In the genomic region with DNA sequence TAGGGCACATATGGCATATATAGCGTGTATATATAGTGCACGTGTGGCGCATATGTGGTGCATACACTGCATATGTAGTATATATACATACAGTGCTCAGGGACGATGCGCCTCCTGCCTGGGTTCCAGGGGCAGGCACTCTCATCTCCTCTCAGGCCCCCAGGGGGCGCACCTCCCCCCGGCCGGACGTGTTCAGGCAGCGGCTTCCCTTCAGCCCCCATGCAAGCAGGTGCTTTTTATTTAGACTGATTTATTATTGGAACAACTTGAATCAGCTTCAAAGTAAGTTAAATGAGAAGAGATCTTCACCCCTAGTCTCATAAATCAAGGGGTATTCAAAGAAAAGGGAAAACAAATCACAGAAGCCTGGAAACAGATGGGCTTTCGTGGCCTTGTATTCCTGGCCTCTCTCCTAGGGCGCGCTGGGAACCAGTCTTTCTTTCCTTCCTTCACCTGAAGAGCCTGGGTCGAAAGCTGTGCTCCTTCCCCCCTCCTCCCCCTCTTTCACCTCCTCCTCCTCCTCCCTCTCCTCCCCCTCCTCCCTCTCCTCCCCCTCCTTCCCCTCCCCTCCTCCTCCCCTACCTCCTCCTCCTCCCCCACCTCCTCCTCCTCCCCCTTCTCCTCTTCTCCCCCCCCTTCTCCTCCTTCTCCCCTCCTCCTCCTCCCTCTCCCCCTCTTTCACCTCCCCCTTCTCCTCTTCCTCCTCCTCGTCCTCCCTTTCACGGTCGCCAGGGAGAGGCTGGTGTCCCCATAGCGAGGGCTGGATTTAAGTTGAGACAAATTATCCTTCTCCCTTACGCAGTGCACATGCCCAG, we compare ENCODE assay signal across 8 cellular contexts.
DNase-seq lines count a peak whose midpoint lies in the region; ATAC-seq, FAIRE-seq and TF ChIP-seq lines count a peak whose summit lies in the region.

No MANE protein-coding gene starts in this region.

- H3K4me1 ChIP-seq in A673 (ENCODE audit: insufficient read depth, low read length, poor library complexity, severe bottlenecking) (peaks cover 1% of the 10 kb centered on the region), ectodermal cell (ENCODE audit: control insufficient read depth, insufficient read depth, low read length) (peaks cover 17% of the 10 kb centered on the region), transverse colon (peaks cover 0 to 14% (median 10%) of the 10 kb centered on the region in 4 donors)

- H3K4me3 Mint-ChIP-seq in activated CD4-positive, alpha-beta T cell treated with anti-CD3 and anti-CD28 coated beads, Interleukin-2, amount 10 ng/mL, durations not matched to agents 24 days and 14 days, result no peak overlapping the region
- peak overlapping the region; percentile 66 for H3K4me3 Mint-ChIP-seq in neural crest cell

- ATAC-seq in GM21360 (IDR thresholded peaks at IDR 0.05; ENCODE audit: unreplicated experiment), result no peak

- peak; percentile 93 for TF ChIP-seq CTCF in A673 (conservative IDR thresholded peaks at IDR 0.05; ENCODE audit: low read depth, low read length)
- peak; percentile 86 for TF ChIP-seq CTCF in neural crest cell (conservative IDR thresholded peaks at IDR 0.05)
- TF ChIP-seq CTCF in transverse colon (IDR thresholded peaks at IDR 0.05), result peak; percentile 47 to 67 (median 56)

- DNase-seq in A673 (ENCODE audit: low spot score) (peak; percentile 70), GM19239 (ENCODE audit: insufficient read length, low spot score) (peak; percentile 68), NCI-H510A treated with DMSO at 0.1 percent for 48 hours (lab: John Stamatoyannopoulos, UW) (peak; percentile 97), neural crest cell (ENCODE audit: low read depth, low spot score) (peak; percentile 79), transverse colon (peak; percentile 40)
- peak; percentile 89 for DNase-seq in activated CD4-positive, alpha-beta T cell treated with anti-CD3 and anti-CD28 coated beads, Interleukin-2, amount 10 ng/mL, durations not matched to agents 24 days and 14 days

- no TSS peak for BruUV-seq in A673 (replicated peaks; lab: Mats Ljungman, UMichigan)

- H3K36me3 ChIP-seq in A673 (ENCODE audit: insufficient read depth, low read length, poor library complexity, severe bottlenecking) (no peaks in the 10 kb centered on the region), ectodermal cell (ENCODE audit: control insufficient read depth, insufficient read depth, low read length) (no peaks in the 10 kb centered on the region), transverse colon (no peaks in the 10 kb centered on the region)

- H3K9me3 ChIP-seq in A673 (ENCODE audit: low read depth, low read length, poor library complexity, severe bottlenecking) (no peaks in the 10 kb centered on the region), ectodermal cell (ENCODE audit: control insufficient read depth, low read length) (no peaks in the 10 kb centered on the region), transverse colon (no peaks in the 10 kb centered on the region)

- POLR2A ChIA-PET in A673 (lab: Charles Lee; ENCODE audit: low non-redundant PET), result no interaction called here

- H3K27me3 Mint-ChIP-seq in activated CD4-positive, alpha-beta T cell treated with anti-CD3 and anti-CD28 coated beads, Interleukin-2, amount 10 ng/mL, durations not matched to agents 24 days and 14 days, result peaks cover 30% of the 10 kb centered on the region
- H3K27me3 Mint-ChIP-seq in neural crest cell (ENCODE audit: low read depth), result peaks cover 14% of the 10 kb centered on the region

- no peak for TF ChIP-seq EP300 in transverse colon (IDR thresholded peaks at IDR 0.05; ENCODE audit: low read depth)

- H3K27me3 ChIP-seq in A673 (replicated peaks; ENCODE audit: insufficient read depth, low read depth, low read length, poor library complexity) (peaks cover 27% of the 10 kb centered on the region), ectodermal cell (ENCODE audit: control insufficient read depth, insufficient read depth, low read length, poor library complexity, severe bottlenecking) (no peaks in the 10 kb centered on the region), transverse colon (peaks cover 44% of the 10 kb centered on the region)

- no peaks in the 10 kb centered on the region for H3K36me3 Mint-ChIP-seq in activated CD4-positive, alpha-beta T cell treated with anti-CD3 and anti-CD28 coated beads, Interleukin-2, amount 10 ng/mL, durations not matched to agents 24 days and 14 days (ENCODE audit: low read depth)
- H3K36me3 Mint-ChIP-seq in neural crest cell (ENCODE audit: low read depth), result no peaks in the 10 kb centered on the region

- TF ChIP-seq POLR2A in transverse colon (IDR thresholded peaks at IDR 0.05), result no peak

- in situ Hi-C loops in transverse colon (cut with MboI; ENCODE audit: low pct_ligation_motif_present in 1 of 4, low pct_unique_long_range_greater_than_20kb in 1 of 4, low sequenced_read_pairs in 3 of 4), result loop anchor here in 2 of 4 donors (25.0 kb wide), 1 partner anchor 300 kb away; no protein-coding TSS in a partner anchor

- H3K27ac Mint-ChIP-seq in activated CD4-positive, alpha-beta T cell treated with anti-CD3 and anti-CD28 coated beads, Interleukin-2, amount 10 ng/mL, durations not matched to agents 24 days and 14 days, result no peak overlapping the region
- no peak overlapping the region for H3K27ac Mint-ChIP-seq in neural crest cell (ENCODE audit: unreplicated experiment)

- CTCF ChIA-PET in A673 (lab: Charles Lee), result no interaction called here

- no peak overlapping the region for H3K4me3 ChIP-seq in A673 (ENCODE audit: low read depth, low read length, poor library complexity, severe bottlenecking)
- H3K4me3 ChIP-seq in ectodermal cell (ENCODE audit: insufficient read depth, low read depth, low read length), result no peak overlapping the region
- H3K4me3 ChIP-seq in transverse colon, result no peak overlapping the region

- WGBS in ectodermal cell, 2 experiments, result 32 to 40% methylated on average over 18 to 19 of the region's 19 CpGs
- 21 to 27% methylated on average over 8 to 17 of the region's 19 CpGs for WGBS in transverse colon (ENCODE audit: low coverage in 1 of 2), 2 donors

- peaks cover 2% of the 10 kb centered on the region for H3K4me1 Mint-ChIP-seq in activated CD4-positive, alpha-beta T cell treated with anti-CD3 and anti-CD28 coated beads, Interleukin-2, amount 10 ng/mL, durations not matched to agents 24 days and 14 days
- peaks cover 54% of the 10 kb centered on the region for H3K4me1 Mint-ChIP-seq in neural crest cell

- intact Hi-C loops in A673 (cut with micrococcal nuclease; ENCODE audit: unreplicated experiment), result loop anchor here (1.0 kb wide), 1 partner anchor 305 kb away; no protein-coding TSS in a partner anchor
- intact Hi-C loops in activated CD4-positive, alpha-beta T cell treated with anti-CD3 and anti-CD28 coated beads, Interleukin-2, amount 10 ng/mL, durations not matched to agents 24 days and 14 days (cut with micrococcal nuclease), result no loop called here
- intact Hi-C loops in transverse colon (cut with DNase I; ENCODE audit: low total_unique reads), result no loop called here

- peak; percentile 76 for FAIRE-seq in GM19239 (lab: Jason Lieb, UNC)

- H3K27ac ChIP-seq in A673 (ENCODE audit: low read depth, low read length, poor library complexity, severe bottlenecking) (no peak overlapping the region), ectodermal cell (ENCODE audit: insufficient read depth, low read depth, low read length, poor library complexity, severe bottlenecking) (peak overlapping the region; percentile 13), transverse colon (no peak overlapping the region)

- H3K9me3 Mint-ChIP-seq in activated CD4-positive, alpha-beta T cell treated with anti-CD3 and anti-CD28 coated beads, Interleukin-2, amount 10 ng/mL, durations not matched to agents 24 days and 14 days, result no peaks in the 10 kb centered on the region
- H3K9me3 Mint-ChIP-seq in neural crest cell, result no peaks in the 10 kb centered on the region

Comparison
In these comparisons a context has a peak if more than half of its experiments do, and no peak if none do; other contexts are left out.
1. DNase-seq: peak in every context shown above with its lines; median percentile 97 in NCI-H510A treated with DMSO at 0.1 percent for 48 hours; 89 in activated CD4-positive, alpha-beta T cell treated with anti-CD3 and anti-CD28 coated beads, Interleukin-2, amount 10 ng/mL, durations not matched to agents 24 days and 14 days; 79 in neural crest cell; 70 in A673; 68 in GM19239; 40 in transverse colon.